1 cellular context compared by ENCODE assay signal in genomic region chr14:74964787-74965769, GRCh38.
TF ChIP-seq lines count a peak whose summit lies in the region.

No MANE protein-coding gene starts in this region.

TF ChIP-seq in IMR-90, 13 proteins besides CTCF, POLR2A, EP300 and RAD21 (continued from another document):
- TF ChIP-seq ELK1 (IDR thresholded peaks at IDR 0.05; ENCODE audit: borderline replicate concordance, low read depth, low read length) (no peak), CEBPB (IDR thresholded peaks at IDR 0.05; ENCODE audit: low read depth, low read length) (no peak), MAFK (IDR thresholded peaks at IDR 0.05; ENCODE audit: low read depth, low read length) (no peak), FOS (IDR thresholded peaks at IDR 0.05; ENCODE audit: low read depth, low read length) (no peak), BHLHE40 (IDR thresholded peaks at IDR 0.05; ENCODE audit: low read depth, low read length) (no peak), MXI1 (IDR thresholded peaks at IDR 0.05; ENCODE audit: borderline replicate concordance, low read depth, low read length) (no peak), RCOR1 (IDR thresholded peaks at IDR 0.05; ENCODE audit: insufficient replicate concordance, low read length) (no peak), USF2 (IDR thresholded peaks at IDR 0.05; ENCODE audit: low read depth, low read length) (no peak), CHD1 (IDR thresholded peaks at IDR 0.05; ENCODE audit: low read depth, low read length) (no peak), NFE2L2 (IDR thresholded peaks at IDR 0.05; ENCODE audit: low read depth, low read length) (no peak), RFX5 (IDR thresholded peaks at IDR 0.05; ENCODE audit: low read depth, low read length) (no peak)
